In genomic region chr11:47980093-47980906, GRCh38 we compare ENCODE assay signal across 8 cellular contexts. TPM values are rescaled to one million over a fixed set of nuclear protein-coding genes. Genes with fewer than 3 reads are reported as not detected.
A peak's percentile ranks its signal among the peaks of the same experiment; 100 is the strongest.
DNase-seq lines count a peak whose midpoint lies in the region; ATAC-seq and TF ChIP-seq lines count a peak whose summit lies in the region.

Gene PTPRJ (plus strand): TSS chr11:47980559. CDS start chr11:47980913, 354 bp downstream.

- DNase-seq in BJ (ENCODE audit: low read depth) (no peak), SW480 (ENCODE audit: low spot score) (peak; percentile 54), adrenal gland (peak; percentile 26 to 58 (median 37)), left ventricle myocardium inferior (peak; percentile 50), posterior cingulate gyrus (peak; percentile 46 to 94 (median 70)), pons (ENCODE audit: low spot score) (no peak)

- intact Hi-C loops in adrenal gland (cut with DNase I): no loop called here
- intact Hi-C loops in left ventricle myocardium inferior (cut with micrococcal nuclease): no loop called here
- intact Hi-C loops in posterior cingulate gyrus (cut with DNase I): loop anchor here (2.0 to 5.0 kb wide), 3 partner anchors 37 to 129 kb away; no protein-coding TSS in a partner anchor

- POLR2A ChIA-PET in BJ (lab: Charles Lee): no interaction called here

- H3K4me1 ChIP-seq in adrenal gland (replicated peaks in 1 of 2) (peaks cover 12 to 25% of the 10 kb centered on the region in 2 donors), left ventricle myocardium inferior (peaks cover 19% of the 10 kb centered on the region)

- no peaks in the 10 kb centered on the region for H3K27me3 ChIP-seq in BJ (ENCODE audit: control insufficient read depth, insufficient read depth, low read length)
- no peaks in the 10 kb centered on the region for H3K27me3 ChIP-seq in adrenal gland
- H3K27me3 ChIP-seq in left ventricle myocardium inferior (ENCODE audit: low read depth): peaks cover 25% of the 10 kb centered on the region

- WGBS in adrenal gland, 4 donors: 0 to 2% (median 1%) methylated on average over 1 to 110 of the region's 110 CpGs

- TF ChIP-seq CTCF in BJ (IDR thresholded peaks at IDR 0.05; ENCODE audit: insufficient read depth, low read depth, low read length): 0 out of 2 replicates have a peak, but pooled peaks have one; percentile 6
- TF ChIP-seq CTCF in adrenal gland (IDR thresholded peaks at IDR 0.05): no peak
- TF ChIP-seq CTCF in left ventricle myocardium inferior (IDR thresholded peaks at IDR 0.05; ENCODE audit: borderline replicate concordance): no peak

- peak within 1 kb of the TSS; percentile 81 for H3K4me3 ChIP-seq in BJ (ENCODE audit: low read depth, low read length)
- peak within 1 kb of the TSS in 3 of 4 donors; percentile 7 to 91 (median 67) for H3K4me3 ChIP-seq in adrenal gland
- peak within 1 kb of the TSS; percentile 91 for H3K4me3 ChIP-seq in left ventricle myocardium inferior

- H3K36me3 ChIP-seq in BJ (ENCODE audit: control insufficient read depth, insufficient read depth, low read length): no peaks in the 10 kb centered on the region
- no peaks in the 10 kb centered on the region for H3K36me3 ChIP-seq in adrenal gland (replicated peaks in 1 of 2)
- no peaks in the 10 kb centered on the region for H3K36me3 ChIP-seq in left ventricle myocardium inferior

- H3K9me3 ChIP-seq in adrenal gland (replicated peaks in 1 of 3): no peaks in the 10 kb centered on the region
- H3K9me3 ChIP-seq in left ventricle myocardium inferior (replicated peaks): no peaks in the 10 kb centered on the region

- peak in 1 of 2 donors; percentile 10 for TF ChIP-seq POLR2A in adrenal gland (IDR thresholded peaks at IDR 0.05)

- H3K27ac ChIP-seq in adrenal gland: peak within 1 kb of the TSS in 3 of 5 donors; percentile 34 to 65 (median 61)
- peak within 1 kb of the TSS; percentile 69 for H3K27ac ChIP-seq in left ventricle myocardium inferior (replicated peaks)

- CTCF ChIA-PET in BJ (lab: Yijun Ruan, JAX): interaction anchor here (0.6 to 4.6 kb wide), 3 partner anchors 46 to 129 kb away, joined by 3 to 14 read pairs (median 3); no protein-coding TSS in a partner anchor

- ATAC-seq in GM19328 (IDR thresholded peaks at IDR 0.05; ENCODE audit: unreplicated experiment): peak; percentile 49
- ATAC-seq in HG03469 (IDR thresholded peaks at IDR 0.05; ENCODE audit: unreplicated experiment): peak; percentile 44

RNA-seq across cellular contexts. Expression of gene PTPRJ, which starts in this region (rescaled TPM):
- polyA plus RNA-seq in BJ (2011; rRNA removed) (3.8 and 4.9 TPM in 2 replicates), adrenal gland (1 to 10 TPM; 1.4 to 4.0 (median 2.3) TPM)
- 8.3 and 10.4 TPM in 2 replicates for polyA minus RNA-seq in BJ (2011; rRNA and poly(A)+ RNA removed)
- total RNA-seq in adrenal gland (10 to 100 TPM in 6 of 8 donors, 1 to 10 TPM in 2; 3.9 to 16.9 (median 12.5) TPM), left ventricle myocardium inferior (6.8 TPM)

Comparison
In these comparisons a context has a peak if more than half of its experiments do, and no peak if none do; other contexts are left out.
1. DNase-seq: peak in SW480 (single experiment), adrenal gland (7 of 7), left ventricle myocardium inferior (single experiment) and posterior cingulate gyrus (10 of 10); none in BJ (single experiment) and pons (single experiment).
2. Peak in every context shown above with its lines, with median percentiles within 50 percentile points of each other: H3K4me3 ChIP-seq.